10 cellular contexts compared by ENCODE assay signal in the genomic region with DNA sequence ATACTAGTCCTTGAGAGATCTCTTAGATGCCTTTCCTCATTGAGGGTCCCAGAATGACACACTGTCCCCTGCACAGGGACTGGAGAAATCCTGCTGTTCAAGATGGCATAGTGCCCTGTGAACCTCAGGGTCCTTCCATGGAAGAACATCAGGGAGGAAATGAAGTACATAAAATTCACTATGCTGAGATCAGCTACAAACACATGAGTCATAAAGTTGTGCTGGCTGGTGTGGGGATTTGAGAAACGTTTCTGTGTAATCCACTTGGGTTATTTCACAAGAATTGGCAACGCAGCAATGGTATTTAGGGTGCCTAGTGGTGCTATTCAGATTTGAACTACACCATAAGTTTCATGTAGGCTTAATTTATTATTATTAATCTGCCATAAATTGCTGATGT.
DNase-seq lines count a peak whose midpoint lies in the region; TF ChIP-seq lines count a peak whose summit lies in the region.
"Had no signal": no experiment of that assay in that cellular context is flagged by ENCODE, and none has a peak within 500 bp of the region (broad histone marks: within the 10 kb centered on the region; RNA-seq: fewer than 3 reads in every experiment).

No MANE protein-coding gene starts in this region.

- H3K79me1 ChIP-seq in trophoblast cell (ENCODE audit: low read length): peaks cover 6% of the 10 kb centered on the region

- no CpG with 5 or more reads among the region's 2 CpGs for WGBS in trophoblast cell (ENCODE audit: extremely low coverage, insufficient coverage, insufficient read length)

- H3K27ac Mint-ChIP-seq in Calu3 (ENCODE audit: unreplicated experiment): no peak overlapping the region
- H3K27ac Mint-ChIP-seq: activated naive CD8-positive, alpha-beta T cell treated with anti-CD3 and anti-CD28 coated beads, Interleukin-2, amount 10 ng/mL, durations not matched to agents 7 days and 5 days had no signal

- no peak overlapping the region for H2AK5ac ChIP-seq in trophoblast cell (ENCODE audit: low read length)

- H3K36me3 Mint-ChIP-seq in Calu3 (ENCODE audit: insufficient read depth, unreplicated experiment): no peaks in the 10 kb centered on the region

- no peaks in the 10 kb centered on the region for H3K9me3 Mint-ChIP-seq in Calu3 (ENCODE audit: low read depth, unreplicated experiment)

- H3K4ac ChIP-seq in trophoblast cell (ENCODE audit: low read depth, low read length): no peak overlapping the region

- no peak for TF ChIP-seq CTCF in Calu3 (IDR thresholded peaks at IDR 0.05; ENCODE audit: unreplicated experiment)

- H3K18ac ChIP-seq in trophoblast cell (ENCODE audit: low read length): peak overlapping the region; percentile 84

- peak; percentile 14 for DNase-seq in Calu3
- DNase-seq in RKO (ENCODE audit: low spot score): peak; percentile 41
- DNase-seq in fibroblast of gingiva (ENCODE audit: low read depth): peak; percentile 91
- DNase-seq in trophoblast cell: peak in 1 of 2 donors; percentile 46
- DNase-seq in SW480 (ENCODE audit: low spot score): no peak
- DNase-seq in GOT3 (lab: John Stamatoyannopoulos, UW): no peak
- no peak for DNase-seq in posterior vena cava (ENCODE audit: low spot score)
- no peak for DNase-seq in activated CD4-positive, CD25-positive, alpha-beta regulatory T cell treated with anti-CD3 and anti-CD28 coated beads, Interleukin-2, amount 50 U/mL, for 72 hours
- DNase-seq: activated naive CD8-positive, alpha-beta T cell treated with anti-CD3 and anti-CD28 coated beads, Interleukin-2, amount 10 ng/mL, durations not matched to agents 7 days and 5 days; stimulated activated CD4-positive, alpha-beta T cell treated with anti-CD3 and anti-CD28 coated beads, Interleukin-15, amount 100 ng/mL, for 24 hours had no signal

- peaks cover 0 to 2% of the 10 kb centered on the region in 2 experiments for H3K36me3 ChIP-seq in trophoblast cell (ENCODE audit: control insufficient read depth in 1 of 2, insufficient read depth in 2 of 2, low read length in 2 of 2)

- H3K9me3 ChIP-seq in trophoblast cell (ENCODE audit: insufficient read depth, low read depth, low read length): no peaks in the 10 kb centered on the region

- CTCF ChIA-PET in Calu3 (lab: Charles Lee): no interaction called here

- H4K8ac ChIP-seq in trophoblast cell (ENCODE audit: low read depth, low read length): no peak overlapping the region

- H3K4me2 ChIP-seq in trophoblast cell (ENCODE audit: low read length): no peak overlapping the region

- H3K4me1 ChIP-seq in trophoblast cell (ENCODE audit: control insufficient read depth in 1 of 2, insufficient read depth in 2 of 2, low read length in 2 of 2): peaks cover 20 to 24% of the 10 kb centered on the region in 2 experiments

- no peak overlapping the region for H3K9ac ChIP-seq in trophoblast cell (ENCODE audit: low read length)

- H3K27me3 ChIP-seq in trophoblast cell (ENCODE audit: insufficient read depth, low read length): no peaks in the 10 kb centered on the region

- no peak overlapping the region for H4K12ac ChIP-seq in trophoblast cell (ENCODE audit: low read depth, low read length)

- no peak overlapping the region for H2BK12ac ChIP-seq in trophoblast cell (ENCODE audit: low read length)

- no peak overlapping the region for H2BK5ac ChIP-seq in trophoblast cell (ENCODE audit: low read depth, low read length, poor library complexity)

- no peak overlapping the region for H2AFZ ChIP-seq in trophoblast cell (ENCODE audit: insufficient read depth, low read length, poor library complexity)

- H3K23ac ChIP-seq in trophoblast cell (ENCODE audit: low read length): no peak overlapping the region

- H3K4me1 Mint-ChIP-seq in Calu3 (ENCODE audit: low read depth, unreplicated experiment): peaks cover 38% of the 10 kb centered on the region

- H2BK120ac ChIP-seq in trophoblast cell (ENCODE audit: insufficient read depth, low read length, poor library complexity): no peak overlapping the region

- peaks cover 2% of the 10 kb centered on the region for H3K79me2 ChIP-seq in trophoblast cell (ENCODE audit: control insufficient read depth, insufficient read depth, low read length, poor library complexity)

- H3K4me3 ChIP-seq in trophoblast cell (ENCODE audit: low read depth, low read length): no peak overlapping the region

- no peak overlapping the region for H3K27ac ChIP-seq in trophoblast cell (ENCODE audit: low read depth, low read length)

- no TSS peak for BruUV-seq in Calu3 (replicated peaks; lab: Mats Ljungman, UMichigan)

- H3K27me3 Mint-ChIP-seq in Calu3 (ENCODE audit: unreplicated experiment): no peaks in the 10 kb centered on the region
- H3K27me3 Mint-ChIP-seq: activated naive CD8-positive, alpha-beta T cell treated with anti-CD3 and anti-CD28 coated beads, Interleukin-2, amount 10 ng/mL, durations not matched to agents 7 days and 5 days had no signal

- peak overlapping the region; percentile 35 for H4K91ac ChIP-seq in trophoblast cell (ENCODE audit: low read depth, low read length)

- intact Hi-C loops in Calu3 (cut with micrococcal nuclease; ENCODE audit: unreplicated experiment): no loop called here
- intact Hi-C loops in posterior vena cava (cut with DNase I): loop anchor here in 1 of 2 donors (10.0 kb wide), 1 partner anchor 66 kb away; no protein-coding TSS in a partner anchor

- no peak overlapping the region for H3K4me3 Mint-ChIP-seq in Calu3 (ENCODE audit: low read depth, unreplicated experiment)
- H3K4me3 Mint-ChIP-seq: activated naive CD8-positive, alpha-beta T cell treated with anti-CD3 and anti-CD28 coated beads, Interleukin-2, amount 10 ng/mL, durations not matched to agents 7 days and 5 days had no signal

- peak overlapping the region; percentile 14 for H3K14ac ChIP-seq in trophoblast cell (ENCODE audit: low read length)

Comparison
In these comparisons a context has a peak if more than half of its experiments do, and no peak if none do; other contexts are left out.
1. DNase-seq: peak in Calu3 (single experiment), RKO (single experiment) and fibroblast of gingiva (single experiment); none in SW480 (single experiment), GOT3 (single experiment), posterior vena cava (single experiment) and activated CD4-positive, CD25-positive, alpha-beta regulatory T cell treated with anti-CD3 and anti-CD28 coated beads, Interleukin-2, amount 50 U/mL, for 72 hours (single experiment).